Comparison of ENCODE assay signal across 11 cellular contexts in genomic region chr2:112782234-112782799, GRCh38. TPM values are rescaled to one million over a fixed set of nuclear protein-coding genes. Genes with fewer than 3 reads are reported as not detected.
DNase-seq lines count a peak whose midpoint lies in the region; ATAC-seq lines count a peak whose summit lies in the region.
"Had no signal": no experiment of that assay in that cellular context is flagged by ENCODE, and none has a peak within 500 bp of the region (broad histone marks: within the 10 kb centered on the region; RNA-seq: fewer than 3 reads in every experiment).

No MANE protein-coding gene starts in this region.

- H3K27me3 ChIP-seq in BLaER1 treated with 17β-estradiol and CSF1 and Interleukin-3, amounts not matched to agents 10 nM and 100 nM, result no peaks in the 10 kb centered on the region
- H3K27me3 ChIP-seq in mesendoderm (ENCODE audit: insufficient read depth, low read length, poor library complexity), result no peaks in the 10 kb centered on the region

- H4K5ac ChIP-seq in mesendoderm (ENCODE audit: low read length), result no peak overlapping the region

- H3K27ac ChIP-seq in BLaER1 treated with 17β-estradiol and CSF1 and Interleukin-3, amounts not matched to agents 10 nM and 100 nM, result no peak overlapping the region
- H3K27ac ChIP-seq in mesendoderm (ENCODE audit: low read depth, low read length), result no peak overlapping the region

- H3K4me1 ChIP-seq in BLaER1 treated with 17β-estradiol and CSF1 and Interleukin-3, amounts not matched to agents 10 nM and 100 nM, result peaks cover 11 to 34% (median 17%) of the 10 kb centered on the region in 10 experiments; a peak in 19 of 20 replicates
- H3K4me1 ChIP-seq in mesendoderm (ENCODE audit: control insufficient read depth, low read depth, low read length), result peaks cover 2% of the 10 kb centered on the region

- H3K36me3 ChIP-seq in BLaER1 treated with 17β-estradiol and CSF1 and Interleukin-3, amounts not matched to agents 10 nM and 100 nM, result no peaks in the 10 kb centered on the region
- no peaks in the 10 kb centered on the region for H3K36me3 ChIP-seq in mesendoderm (ENCODE audit: control insufficient read depth, insufficient read depth, low read length)

- no peak overlapping the region for H4K8ac ChIP-seq in mesendoderm (ENCODE audit: low read depth, low read length)

- DNase-seq in stimulated activated CD4-positive, alpha-beta T cell treated with anti-CD3 and anti-CD28 coated beads, Interleukin-15, amount 100 ng/mL, for 24 hours, result no peak
- no peak for DNase-seq in NCI-H2227 (lab: John Stamatoyannopoulos, UW; ENCODE audit: unreplicated experiment)
- no peak for DNase-seq in C1 segment of cervical spinal cord (lab: John Stamatoyannopoulos, UW)
- DNase-seq in mesendoderm, result no peak
- DNase-seq: cortex of kidney, KG1, NCI-H526 had no signal

- no peak overlapping the region for H3K56ac ChIP-seq in mesendoderm (ENCODE audit: low read length)

- H4K20me1 ChIP-seq in BLaER1 treated with 17β-estradiol and CSF1 and Interleukin-3, amounts not matched to agents 10 nM and 100 nM, result no peaks in the 10 kb centered on the region

- H3K23ac ChIP-seq in mesendoderm (ENCODE audit: low read length), result no peak overlapping the region

- H2BK5ac ChIP-seq in mesendoderm (ENCODE audit: low read length), result no peak overlapping the region

- H3K4me2 ChIP-seq in BLaER1 treated with 17β-estradiol and CSF1 and Interleukin-3, amounts not matched to agents 10 nM and 100 nM, result peak overlapping the region in 10 of 11 experiments; percentile 7 to 45 (median 27); a peak in 16 of 22 replicates
- H3K4me2 ChIP-seq in mesendoderm (ENCODE audit: low read length), result no peak overlapping the region

- no peak overlapping the region for H2AK5ac ChIP-seq in mesendoderm (ENCODE audit: low read length)

- H3K4me3 ChIP-seq in BLaER1 treated with 17β-estradiol and CSF1 and Interleukin-3, amounts not matched to agents 10 nM and 100 nM, result no peak overlapping the region
- H3K4me3 ChIP-seq in mesendoderm (ENCODE audit: low read length), result no peak overlapping the region

- H3K4ac ChIP-seq in mesendoderm (ENCODE audit: low read depth, low read length), result no peak overlapping the region

- no peak overlapping the region for H2BK120ac ChIP-seq in mesendoderm (ENCODE audit: low read depth, low read length)

- no peak overlapping the region for H3K9ac ChIP-seq in BLaER1 treated with 17β-estradiol and CSF1 and Interleukin-3, amounts not matched to agents 10 nM and 100 nM
- no peak overlapping the region for H3K9ac ChIP-seq in mesendoderm (ENCODE audit: low read length)

- H3K9me3 ChIP-seq in BLaER1 treated with 17β-estradiol and CSF1 and Interleukin-3, amounts not matched to agents 10 nM and 100 nM (replicated peaks in 1 of 11), result peaks cover 0 to 16% (median 0%) of the 10 kb centered on the region in 11 experiments; a peak in 8 of 22 replicates

- H2BK15ac ChIP-seq in mesendoderm (replicated peaks; ENCODE audit: low read depth), result no peak overlapping the region

- no peaks in the 10 kb centered on the region for H3K79me2 ChIP-seq in mesendoderm (ENCODE audit: control insufficient read depth, insufficient read depth, low read length)

- ATAC-seq in GM19025 (IDR thresholded peaks at IDR 0.05; ENCODE audit: low read depth, unreplicated experiment) (peak; percentile 83), HG02642 (IDR thresholded peaks at IDR 0.05; ENCODE audit: poor library complexity, unreplicated experiment) (peak; percentile 85), HG03469 (IDR thresholded peaks at IDR 0.05; ENCODE audit: unreplicated experiment) (peak; percentile 51)

- no peaks in the 10 kb centered on the region for H3K79me1 ChIP-seq in mesendoderm (ENCODE audit: low read length)

- WGBS in mesendoderm (ENCODE audit: extremely low coverage, insufficient coverage, low lambda C conversion rate), result no CpG with 5 or more reads among the region's 3 CpGs

- no peak overlapping the region for H3K18ac ChIP-seq in mesendoderm (ENCODE audit: low read length)

RNA-seq across cellular contexts. Expression of gene IL1A, which starts 2.0 kb away (rescaled TPM):
- polyA plus RNA-seq in mesendoderm (2013, experiment 1 of 2), result 0.53 TPM
- 0.59 TPM for polyA plus RNA-seq in mesendoderm (2013, experiment 2 of 2)

RNA-seq across cellular contexts. Expression of gene CKAP2L, which starts 17.9 kb away (rescaled TPM):
- polyA plus RNA-seq in mesendoderm (2013, experiment 1 of 2), result 18.4 TPM
- polyA plus RNA-seq in mesendoderm (2013, experiment 2 of 2), result 17.9 TPM

RNA-seq across cellular contexts. Expression of gene IL1B, which starts 54.3 kb away (rescaled TPM):
- polyA plus RNA-seq in mesendoderm (2013, experiment 1 of 2), result not detected
- not detected for polyA plus RNA-seq in mesendoderm (2013, experiment 2 of 2)
